8 cellular contexts compared by ENCODE assay signal in the genomic region with DNA sequence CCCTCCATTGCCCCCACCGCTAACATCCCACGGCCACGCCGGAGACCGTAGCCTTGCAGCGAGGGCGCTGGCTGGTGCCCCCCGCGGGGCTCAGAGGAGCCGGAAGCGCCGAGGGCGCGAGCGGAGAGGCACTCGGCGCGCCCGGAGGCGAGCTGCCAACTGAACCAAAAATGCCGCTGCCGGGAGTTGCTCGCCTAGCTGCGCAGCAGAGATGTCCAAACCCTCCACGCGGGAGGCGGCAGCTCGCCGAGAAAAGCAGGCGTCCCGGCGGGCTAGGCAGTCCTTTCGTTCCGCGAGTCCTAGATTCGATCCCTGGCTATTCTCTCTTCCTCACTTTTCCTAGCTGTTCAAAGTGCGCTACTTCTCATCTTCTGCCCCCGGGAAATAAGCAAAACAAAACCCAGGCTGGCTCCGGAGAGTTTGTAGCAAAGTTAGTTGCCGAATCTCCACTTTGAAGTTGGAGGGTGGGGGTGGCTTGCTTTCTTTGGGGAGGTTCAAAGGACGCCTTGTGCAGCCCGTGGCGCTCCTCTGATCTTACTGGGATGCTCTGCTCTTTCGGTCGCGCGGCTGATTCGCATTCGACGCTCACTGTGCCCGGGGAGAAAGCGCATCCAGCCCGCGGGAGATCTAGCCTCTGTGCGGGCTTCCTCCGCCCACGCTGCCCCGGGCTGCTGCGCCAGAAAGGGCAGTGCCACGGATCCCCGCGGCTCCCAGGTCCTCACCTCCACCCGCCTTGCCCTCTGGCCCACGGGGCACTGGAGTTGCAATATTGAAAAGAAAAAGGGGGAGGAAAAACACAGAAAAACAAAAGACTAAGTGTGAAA.
A peak's percentile ranks its signal among the peaks of the same experiment; 100 is the strongest.
DNase-seq lines count a peak whose midpoint lies in the region; TF ChIP-seq lines count a peak whose summit lies in the region.

No MANE protein-coding gene starts in this region.

- H3K27me3 Mint-ChIP-seq in nephron progenitor cell (ENCODE audit: low read depth, poor library complexity) = peaks cover 100% of the 10 kb centered on the region

- no peaks in the 10 kb centered on the region for H3K36me3 Mint-ChIP-seq in nephron progenitor cell (ENCODE audit: low read depth)

- peak; percentile 49 for DNase-seq in 8988T
- DNase-seq in GM03348 (ENCODE audit: low spot score) = peak; percentile 62
- DNase-seq in SW480 (ENCODE audit: low spot score) = peak; percentile 21
- DNase-seq in fibroblast of gingiva (ENCODE audit: low read depth) = peak; percentile 57
- DNase-seq in nephron progenitor cell = peak; percentile 59
- DNase-seq in NOMO-1 treated with DMSO at 0.1 percent for 48 hours (lab: John Stamatoyannopoulos, UW; ENCODE audit: unreplicated experiment) = no peak
- no peak for DNase-seq in MV-4-11 (lab: John Stamatoyannopoulos, UW)
- DNase-seq in GM19238 (ENCODE audit: insufficient read length, low spot score) = no peak

- no peak overlapping the region for H3K27ac Mint-ChIP-seq in nephron progenitor cell

- no peaks in the 10 kb centered on the region for H3K9me3 Mint-ChIP-seq in nephron progenitor cell

- no peak for TF ChIP-seq CTCF in nephron progenitor cell (IDR thresholded peaks at IDR 0.05)

- peaks cover 66% of the 10 kb centered on the region for H3K4me1 Mint-ChIP-seq in nephron progenitor cell

- H3K4me3 Mint-ChIP-seq in nephron progenitor cell = peak overlapping the region; percentile 82

Comparison
In these comparisons a context has a peak if more than half of its experiments do, and no peak if none do; other contexts are left out.
1. DNase-seq: peak in 8988T (single experiment), GM03348 (single experiment), SW480 (single experiment), fibroblast of gingiva (single experiment) and nephron progenitor cell (single experiment); none in NOMO-1 treated with DMSO at 0.1 percent for 48 hours (single experiment), MV-4-11 (single experiment) and GM19238 (single experiment).